In genomic region chr3:123449986-123450474, GRCh38 we compare ENCODE assay signal across 8 cellular contexts. TPM values are rescaled to one million over a fixed set of nuclear protein-coding genes. Genes with fewer than 3 reads are reported as not detected.
DNase-seq lines count a peak whose midpoint lies in the region; ATAC-seq and TF ChIP-seq lines count a peak whose summit lies in the region.

No MANE protein-coding gene starts in this region.

- intact Hi-C loops in left ventricle myocardium inferior (cut with micrococcal nuclease) = no loop called here

- peaks cover 13% of the 10 kb centered on the region for H3K4me1 Mint-ChIP-seq in WTC11
- peaks cover 29% of the 10 kb centered on the region for H3K4me1 Mint-ChIP-seq in progenitor cell of endocrine pancreas (ENCODE audit: low read depth)

- H3K27ac Mint-ChIP-seq in WTC11 (no peak overlapping the region), progenitor cell of endocrine pancreas (peak overlapping the region; percentile 78)

- H3K36me3 Mint-ChIP-seq in WTC11 (no peaks in the 10 kb centered on the region), progenitor cell of endocrine pancreas (ENCODE audit: insufficient read depth) (peaks cover 1% of the 10 kb centered on the region)

- no peaks in the 10 kb centered on the region for H3K9me3 Mint-ChIP-seq in WTC11
- H3K9me3 Mint-ChIP-seq in progenitor cell of endocrine pancreas (ENCODE audit: low read depth) = no peaks in the 10 kb centered on the region

- no peaks in the 10 kb centered on the region for H3K9me3 ChIP-seq in left ventricle myocardium inferior (replicated peaks)

- peak overlapping the region; percentile 92 for H3K27ac ChIP-seq in left ventricle myocardium inferior (replicated peaks)

- H3K27me3 Mint-ChIP-seq in WTC11 (ENCODE audit: low read depth) (peaks cover 49% of the 10 kb centered on the region), progenitor cell of endocrine pancreas (peaks cover 19% of the 10 kb centered on the region)

- ATAC-seq in WTC11 (peak; percentile 52), HG02852 (IDR thresholded peaks at IDR 0.05; ENCODE audit: unreplicated experiment) (no peak), HG03469 (IDR thresholded peaks at IDR 0.05; ENCODE audit: unreplicated experiment) (no peak)

- H3K4me3 Mint-ChIP-seq in WTC11 = peak overlapping the region; percentile 69
- H3K4me3 Mint-ChIP-seq in progenitor cell of endocrine pancreas (ENCODE audit: low read depth) = peak overlapping the region; percentile 73

- peaks cover 38% of the 10 kb centered on the region for H3K4me1 ChIP-seq in left ventricle myocardium inferior

- TF ChIP-seq CTCF in WTC11 (IDR thresholded peaks at IDR 0.05) (no peak), left ventricle myocardium inferior (IDR thresholded peaks at IDR 0.05; ENCODE audit: borderline replicate concordance) (no peak), progenitor cell of endocrine pancreas (IDR thresholded peaks at IDR 0.05; ENCODE audit: unreplicated experiment) (no peak)

- POLR2A ChIA-PET in WTC11 (lab: Charles Lee) = interaction anchor here (0.6 kb wide), 1 partner anchor 27 kb away, joined by 3 read pairs; no protein-coding TSS in a partner anchor

- CTCF ChIA-PET in WTC11 (lab: Charles Lee) = interaction anchor here (0.6 to 4.6 kb wide), 10 partner anchors 38 to 274 kb away, joined by 3 to 56 read pairs (median 6); no protein-coding TSS in a partner anchor

- H3K36me3 ChIP-seq in left ventricle myocardium inferior = peaks cover 7% of the 10 kb centered on the region

- H3K4me3 ChIP-seq in left ventricle myocardium inferior = peak overlapping the region; percentile 86

- peaks cover 54% of the 10 kb centered on the region for H3K27me3 ChIP-seq in left ventricle myocardium inferior (ENCODE audit: low read depth)

- DNase-seq in D341Med (ENCODE audit: low spot score) (peak; percentile 50), WTC11 (ENCODE audit: low spot score) (peak; percentile 63), left ventricle myocardium inferior (peak; percentile 38), progenitor cell of endocrine pancreas (ENCODE audit: low spot score, unreplicated experiment) (peak; percentile 26), HPDE6-E6E7 (ENCODE audit: extremely low spot score) (no peak), NCI-H1436 (lab: John Stamatoyannopoulos, UW) (no peak)

TF ChIP-seq in WTC11, 78 proteins besides CTCF, POLR2A, EP300 and RAD21:
- TF ChIP-seq ZNF121 (CRISPR knock-in tag; IDR thresholded peaks at IDR 0.05) (no peak), FOXP1 (CRISPR knock-in tag; IDR thresholded peaks at IDR 0.05; ENCODE audit: borderline replicate concordance) (no peak), ETV6 (CRISPR knock-in tag; IDR thresholded peaks at IDR 0.05) (no peak), SMAD4 (CRISPR knock-in tag; IDR thresholded peaks at IDR 0.05) (no peak), GTF2I (CRISPR knock-in tag; conservative IDR thresholded peaks at IDR 0.05) (no peak), NFATC4 (CRISPR knock-in tag; IDR thresholded peaks at IDR 0.05) (no peak), TEAD1 (CRISPR knock-in tag; IDR thresholded peaks at IDR 0.05) (no peak), FOXP4 (CRISPR knock-in tag; IDR thresholded peaks at IDR 0.05) (no peak), NFYB (CRISPR knock-in tag; conservative IDR thresholded peaks at IDR 0.05; ENCODE audit: low read depth) (no peak; the same call in 1 of the 2 replicates), JAZF1 (CRISPR knock-in tag; IDR thresholded peaks at IDR 0.05) (no peak), CREB1 (CRISPR knock-in tag; IDR thresholded peaks at IDR 0.05) (no peak), ATF6 (CRISPR knock-in tag; IDR thresholded peaks at IDR 0.05) (no peak), ZNF396 (CRISPR knock-in tag; IDR thresholded peaks at IDR 0.05; ENCODE audit: borderline replicate concordance) (no peak), USF1 (CRISPR knock-in tag; IDR thresholded peaks at IDR 0.05) (no peak)
- TF ChIP-seq, protein P1, sequence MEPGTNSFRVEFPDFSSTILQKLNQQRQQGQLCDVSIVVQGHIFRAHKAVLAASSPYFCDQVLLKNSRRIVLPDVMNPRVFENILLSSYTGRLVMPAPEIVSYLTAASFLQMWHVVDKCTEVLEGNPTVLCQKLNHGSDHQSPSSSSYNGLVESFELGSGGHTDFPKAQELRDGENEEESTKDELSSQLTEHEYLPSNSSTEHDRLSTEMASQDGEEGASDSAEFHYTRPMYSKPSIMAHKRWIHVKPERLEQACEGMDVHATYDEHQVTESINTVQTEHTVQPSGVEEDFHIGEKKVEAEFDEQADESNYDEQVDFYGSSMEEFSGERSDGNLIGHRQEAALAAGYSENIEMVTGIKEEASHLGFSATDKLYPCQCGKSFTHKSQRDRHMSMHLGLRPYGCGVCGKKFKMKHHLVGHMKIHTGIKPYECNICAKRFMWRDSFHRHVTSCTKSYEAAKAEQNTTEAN (CRISPR knock-in tag; IDR thresholded peaks at IDR 0.05) = no peak
- TF ChIP-seq, protein P2, sequence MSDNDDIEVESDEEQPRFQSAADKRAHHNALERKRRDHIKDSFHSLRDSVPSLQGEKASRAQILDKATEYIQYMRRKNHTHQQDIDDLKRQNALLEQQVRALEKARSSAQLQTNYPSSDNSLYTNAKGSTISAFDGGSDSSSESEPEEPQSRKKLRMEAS (CRISPR knock-in tag; IDR thresholded peaks at IDR 0.05) = no peak
- TF ChIP-seq, protein P3, sequence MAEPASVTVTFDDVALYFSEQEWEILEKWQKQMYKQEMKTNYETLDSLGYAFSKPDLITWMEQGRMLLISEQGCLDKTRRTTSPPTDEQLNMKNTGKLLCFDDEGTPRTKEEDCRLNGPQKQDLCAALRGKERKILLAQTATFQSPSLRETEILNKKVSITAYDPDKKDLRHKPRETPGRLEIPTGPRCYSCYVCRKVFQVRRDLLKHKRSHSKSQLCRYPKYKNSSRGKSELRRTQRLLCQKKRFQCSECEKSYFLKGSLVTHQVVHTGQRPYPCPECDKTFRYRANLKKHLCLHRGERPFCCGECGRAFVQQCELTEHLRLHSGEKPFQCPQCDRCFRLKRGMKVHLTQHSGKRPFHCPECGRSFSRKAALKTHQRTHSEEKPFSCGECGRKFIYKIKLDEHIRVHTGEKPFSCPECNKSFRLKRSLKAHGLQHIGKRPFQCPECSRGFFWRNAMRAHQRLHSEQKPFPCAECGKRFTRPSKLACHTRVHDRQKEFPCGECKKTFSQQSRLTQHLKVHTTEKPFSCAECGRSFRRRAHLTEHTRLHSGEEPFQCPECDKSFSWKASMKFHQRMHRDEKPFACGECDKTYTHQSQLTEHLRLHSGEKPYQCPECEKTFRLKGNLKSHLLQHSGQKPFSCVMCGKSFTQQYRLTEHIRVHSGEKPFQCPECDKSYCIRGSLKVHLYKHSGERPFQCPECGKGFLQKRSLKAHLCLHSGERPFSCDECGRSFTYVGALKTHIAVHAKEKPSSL (CRISPR knock-in tag; conservative IDR thresholded peaks at IDR 0.05) = no peak

RNA-seq across cellular contexts. Expression of gene ADCY5, which starts 1.1 kb away (rescaled TPM):
- total RNA-seq in WTC11 (2021) (23.5 to 28.6 TPM (median 26.8 TPM) in 3 replicates), left ventricle myocardium inferior (249 TPM), progenitor cell of endocrine pancreas (33.8 and 35.9 TPM in 2 replicates)

Comparison
In these comparisons a context has a peak if more than half of its experiments do, and no peak if none do; other contexts are left out.
1. DNase-seq: peak in D341Med (single experiment), WTC11 (single experiment), left ventricle myocardium inferior (single experiment) and progenitor cell of endocrine pancreas (single experiment); none in HPDE6-E6E7 (single experiment) and NCI-H1436 (single experiment).